ENCODE assay signal across 23 cellular contexts in the genomic region with DNA sequence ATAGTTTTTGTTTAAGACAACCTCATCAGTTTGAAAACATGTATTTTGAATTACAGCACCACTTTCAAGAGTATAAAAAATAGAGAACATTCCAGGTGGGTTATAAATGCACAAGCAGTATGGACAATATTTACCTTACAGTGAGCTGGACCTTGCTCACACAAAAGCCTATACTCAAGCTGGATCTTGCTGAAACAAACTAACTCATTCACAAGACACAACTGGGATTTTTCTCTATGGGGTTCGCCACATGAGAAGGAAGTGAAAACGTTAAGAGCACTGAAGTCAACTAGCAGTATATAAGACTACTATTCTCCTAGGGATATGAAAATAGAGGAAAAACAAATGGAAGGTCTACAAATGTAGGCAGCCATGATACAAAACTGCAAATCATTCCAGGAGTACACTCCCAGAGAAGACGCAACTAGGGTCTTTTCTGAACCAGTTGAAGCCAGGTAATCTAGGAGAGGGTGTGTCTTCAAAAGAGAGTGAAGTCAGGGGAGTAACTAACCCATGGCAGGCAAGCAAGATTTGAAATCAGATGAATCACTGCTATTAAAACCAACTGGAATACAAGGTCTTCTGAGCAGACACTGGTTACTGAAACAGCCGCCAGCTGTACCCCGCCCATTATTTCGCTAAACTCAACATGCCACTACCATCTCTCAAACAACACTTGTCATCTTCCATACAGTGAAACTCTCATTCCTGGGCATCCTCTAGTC. TPM values are rescaled to one million over a fixed set of nuclear protein-coding genes. Genes with fewer than 3 reads are reported as not detected.
DNase-seq lines count a peak whose midpoint lies in the region; ATAC-seq and TF ChIP-seq lines count a peak whose summit lies in the region.
"Had no signal": no experiment of that assay in that cellular context is flagged by ENCODE, and none has a peak within 500 bp of the region (broad histone marks: within the 10 kb centered on the region; RNA-seq: fewer than 3 reads in every experiment).

No MANE protein-coding gene starts in this region.

- no peaks in the 10 kb centered on the region for H3K9me3 ChIP-seq in MG63
- H3K9me3 ChIP-seq: A549, heart left ventricle, tibial nerve had no signal

- H3K4me3 Mint-ChIP-seq in activated T-cell treated with anti-CD3 and anti-CD28 coated beads, Interleukin-2, amount 50 U/mL, for 72 hours: peak overlapping the region; percentile 11 to 14
- H3K4me3 Mint-ChIP-seq in activated T-cell treated with anti-CD3 and anti-CD28 coated beads, Interleukin-2, amount 50 U/mL, for 4 hours: no peak overlapping the region
- no peak overlapping the region for H3K4me3 Mint-ChIP-seq in progenitor cell of endocrine pancreas (ENCODE audit: low read depth)

- no peak for DNase-seq in activated T-cell treated with anti-CD3 and anti-CD28 coated beads, Interleukin-2, amount 50 U/mL, for 72 hours
- DNase-seq in activated T-cell treated with anti-CD3 and anti-CD28 coated beads, Interleukin-2, amount 50 U/mL, for 4 hours: no peak
- DNase-seq in MG63 (peak; percentile 19), epithelial cell of esophagus (ENCODE audit: low read depth) (peak; percentile 82), progenitor cell of endocrine pancreas (ENCODE audit: low spot score, unreplicated experiment) (no peak), Ammon's horn (ENCODE audit: low spot score) (no peak), GM10266 (ENCODE audit: extremely low spot score) (no peak)
- DNase-seq: anterior cingulate cortex; COR-L47; GDM1; heart left ventricle; islet precursor cell; mesendoderm; NCI-H1436; NCI-H2227 treated with DMSO at 0.1 percent for 48 hours; NK-92 treated with Interleukin-12 subunit alpha and Interleukin-12 subunit beta, amount 100 ng/mL, for 24 hours; stimulated activated CD4-positive, alpha-beta T cell treated with anti-CD3 and anti-CD28 coated beads, Interleukin-2, amount 100 ng/mL, for 48 hours; T-helper 9 cell had no signal

- peaks cover 2 to 15% of the 10 kb centered on the region in 2 donors for H3K36me3 Mint-ChIP-seq in activated T-cell treated with anti-CD3 and anti-CD28 coated beads, Interleukin-2, amount 50 U/mL, for 72 hours (ENCODE audit: insufficient read depth in 2 of 2)
- peaks cover 24% of the 10 kb centered on the region for H3K36me3 Mint-ChIP-seq in activated T-cell treated with anti-CD3 and anti-CD28 coated beads, Interleukin-2, amount 50 U/mL, for 4 hours (ENCODE audit: insufficient read depth)
- peaks cover 6% of the 10 kb centered on the region for H3K36me3 Mint-ChIP-seq in progenitor cell of endocrine pancreas (ENCODE audit: insufficient read depth)

- no peak for TF ChIP-seq CTCF in epithelial cell of esophagus (IDR thresholded peaks at IDR 0.05; ENCODE audit: insufficient read depth, low read depth, low read length, missing control alignments)
- no peak for TF ChIP-seq CTCF in progenitor cell of endocrine pancreas (IDR thresholded peaks at IDR 0.05; ENCODE audit: unreplicated experiment)
- no peak for TF ChIP-seq CTCF in GM10266 (IDR thresholded peaks at IDR 0.05; ENCODE audit: control insufficient read depth, insufficient read depth, low read depth, missing control alignments)

- no peaks in the 10 kb centered on the region for H3K9me3 Mint-ChIP-seq in activated T-cell treated with anti-CD3 and anti-CD28 coated beads, Interleukin-2, amount 50 U/mL, for 72 hours
- no peaks in the 10 kb centered on the region for H3K9me3 Mint-ChIP-seq in activated T-cell treated with anti-CD3 and anti-CD28 coated beads, Interleukin-2, amount 50 U/mL, for 4 hours
- no peaks in the 10 kb centered on the region for H3K9me3 Mint-ChIP-seq in progenitor cell of endocrine pancreas (ENCODE audit: low read depth)
- H3K9me3 Mint-ChIP-seq: activated T-helper 2 cell treated with anti-CD3 and anti-CD28 coated beads, Interferon-gamma antibody, Interleukin-2, Interleukin-4, amounts not matched to agents 10 μg/mL and 5 μg/mL and 100 μg/mL, durations not matched to agents 14 hours and 24 hours and 36 hours had no signal

- H3K27me3 ChIP-seq in MG63: no peaks in the 10 kb centered on the region
- H3K27me3 ChIP-seq: heart left ventricle, tibial nerve had no signal

- no peak for ATAC-seq in activated T-cell treated with anti-CD3 and anti-CD28 coated beads, Interleukin-2, amount 50 U/mL, for 72 hours (replicated peaks in 1 of 2)
- no peak for ATAC-seq in activated T-cell treated with anti-CD3 and anti-CD28 coated beads, Interleukin-2, amount 50 U/mL, for 4 hours
- ATAC-seq in GM18520 (IDR thresholded peaks at IDR 0.05; ENCODE audit: unreplicated experiment): no peak
- ATAC-seq: A549, heart left ventricle, sciatic nerve had no signal

- H3K27me3 Mint-ChIP-seq in activated T-cell treated with anti-CD3 and anti-CD28 coated beads, Interleukin-2, amount 50 U/mL, for 72 hours (ENCODE audit: low read depth): no peaks in the 10 kb centered on the region
- H3K27me3 Mint-ChIP-seq in activated T-cell treated with anti-CD3 and anti-CD28 coated beads, Interleukin-2, amount 50 U/mL, for 4 hours (ENCODE audit: low read depth): no peaks in the 10 kb centered on the region
- H3K27me3 Mint-ChIP-seq in progenitor cell of endocrine pancreas: no peaks in the 10 kb centered on the region

- H3K4me3 ChIP-seq in MG63 (no peak overlapping the region), epithelial cell of esophagus (ENCODE audit: low read length) (no peak overlapping the region)
- H3K4me3 ChIP-seq: A549, heart left ventricle, tibial nerve had no signal

- H3K36me3 ChIP-seq in MG63: peaks cover 81% of the 10 kb centered on the region

- H3K4me1 Mint-ChIP-seq in activated T-cell treated with anti-CD3 and anti-CD28 coated beads, Interleukin-2, amount 50 U/mL, for 72 hours (ENCODE audit: low read depth): peaks cover 65% of the 10 kb centered on the region
- H3K4me1 Mint-ChIP-seq in activated T-cell treated with anti-CD3 and anti-CD28 coated beads, Interleukin-2, amount 50 U/mL, for 4 hours (ENCODE audit: low read depth): peaks cover 46% of the 10 kb centered on the region
- peaks cover 5% of the 10 kb centered on the region for H3K4me1 Mint-ChIP-seq in progenitor cell of endocrine pancreas (ENCODE audit: low read depth)

- H3K27ac Mint-ChIP-seq in activated T-cell treated with anti-CD3 and anti-CD28 coated beads, Interleukin-2, amount 50 U/mL, for 72 hours: peak overlapping the region; percentile 63
- H3K27ac Mint-ChIP-seq in progenitor cell of endocrine pancreas: peak overlapping the region; percentile 87
- H3K27ac Mint-ChIP-seq: activated T-helper 2 cell treated with anti-CD3 and anti-CD28 coated beads, Interferon-gamma antibody, Interleukin-2, Interleukin-4, amounts not matched to agents 10 μg/mL and 5 μg/mL and 100 μg/mL, durations not matched to agents 14 hours and 24 hours and 36 hours had no signal

RNA-seq across cellular contexts. Expression of a gene that starts 26.5 kb away (rescaled TPM):
- 10 to 100 TPM; 80.5 to 83.3 TPM for total RNA-seq in activated T-cell treated with anti-CD3 and anti-CD28 coated beads, Interleukin-2, amount 50 U/mL, for 72 hours
- 10 to 100 TPM; 66.4 to 79.0 (median 74.2) TPM for total RNA-seq in activated T-cell treated with anti-CD3 and anti-CD28 coated beads, Interleukin-2, amount 50 U/mL, for 4 hours
- total RNA-seq in MG63 (2014; rRNA removed; shearing (Covaris generic); ENCODE audit: low replicate concordance): 80.1 and 94.3 TPM in 2 replicates
- 86.5 and 93.9 TPM in 2 replicates for total RNA-seq in progenitor cell of endocrine pancreas

RNA-seq across cellular contexts. Expression of a gene that starts 57.6 kb away (rescaled TPM):
- 10 to 100 TPM; 49.6 to 49.8 TPM for total RNA-seq in activated T-cell treated with anti-CD3 and anti-CD28 coated beads, Interleukin-2, amount 50 U/mL, for 72 hours
- 10 to 100 TPM; 89.6 to 94.8 (median 93.1) TPM for total RNA-seq in activated T-cell treated with anti-CD3 and anti-CD28 coated beads, Interleukin-2, amount 50 U/mL, for 4 hours
- total RNA-seq in MG63 (2014; rRNA removed; shearing (Covaris generic); ENCODE audit: low replicate concordance): 67.0 and 84.4 TPM in 2 replicates
- 41.7 and 46.0 TPM in 2 replicates for total RNA-seq in progenitor cell of endocrine pancreas

Comparison
In these comparisons a context has a peak if more than half of its experiments do, and no peak if none do; other contexts are left out.
1. H3K4me3 Mint-ChIP-seq: peak in activated T-cell treated with anti-CD3 and anti-CD28 coated beads, Interleukin-2, amount 50 U/mL, for 72 hours (2 of 2); none in activated T-cell treated with anti-CD3 and anti-CD28 coated beads, Interleukin-2, amount 50 U/mL, for 4 hours (single experiment) and progenitor cell of endocrine pancreas (single experiment).
2. DNase-seq: peak in MG63 (single experiment) and epithelial cell of esophagus (single experiment); none in activated T-cell treated with anti-CD3 and anti-CD28 coated beads, Interleukin-2, amount 50 U/mL, for 72 hours (0 of 2), activated T-cell treated with anti-CD3 and anti-CD28 coated beads, Interleukin-2, amount 50 U/mL, for 4 hours (single experiment), progenitor cell of endocrine pancreas (single experiment), Ammon's horn (single experiment) and GM10266 (single experiment).